Comparison of ENCODE assay signal across 12 cellular contexts in genomic region chr5:132748522-132749000, GRCh38. TPM values are rescaled to one million over a fixed set of nuclear protein-coding genes. Genes with fewer than 3 reads are reported as not detected.
DNase-seq lines count a peak whose midpoint lies in the region; ATAC-seq, FAIRE-seq and TF ChIP-seq lines count a peak whose summit lies in the region.
"Had no signal": no experiment of that assay in that cellular context is flagged by ENCODE, and none has a peak within 500 bp of the region (broad histone marks: within the 10 kb centered on the region; RNA-seq: fewer than 3 reads in every experiment).

No MANE protein-coding gene starts in this region.

- H3K9me3 Mint-ChIP-seq in CD4-positive, CD25-positive, alpha-beta regulatory T cell: no peaks in the 10 kb centered on the region
- H3K9me3 Mint-ChIP-seq in activated naive CD8-positive, alpha-beta T cell treated with anti-CD3 and anti-CD28 coated beads, Interleukin-2, amount 10 ng/mL, durations not matched to agents 7 days and 5 days: no peaks in the 10 kb centered on the region
- peaks cover 0 to 2% (median 0%) of the 10 kb centered on the region in 7 donors for H3K9me3 Mint-ChIP-seq in naive B cell

- H3K4me3 Mint-ChIP-seq in CD4-positive, CD25-positive, alpha-beta regulatory T cell: peak overlapping the region; percentile 70 to 83 (median 76)
- peak overlapping the region; percentile 64 for H3K4me3 Mint-ChIP-seq in activated naive CD8-positive, alpha-beta T cell treated with anti-CD3 and anti-CD28 coated beads, Interleukin-2, amount 10 ng/mL, durations not matched to agents 7 days and 5 days
- H3K4me3 Mint-ChIP-seq in naive B cell: peak overlapping the region in 7 of 8 donors; percentile 48 to 80 (median 66)

- peaks cover 8 to 32% (median 23%) of the 10 kb centered on the region in 4 donors for H3K4me1 Mint-ChIP-seq in CD4-positive, CD25-positive, alpha-beta regulatory T cell
- peaks cover 41% of the 10 kb centered on the region for H3K4me1 Mint-ChIP-seq in activated naive CD8-positive, alpha-beta T cell treated with anti-CD3 and anti-CD28 coated beads, Interleukin-2, amount 10 ng/mL, durations not matched to agents 7 days and 5 days
- H3K4me1 Mint-ChIP-seq in naive B cell: peaks cover 0 to 2% (median 0%) of the 10 kb centered on the region in 3 donors

- peak overlapping the region; percentile 78 for H3K27ac ChIP-seq in CD4-positive, CD25-positive, alpha-beta regulatory T cell (ENCODE audit: insufficient read depth, low read length, poor library complexity, severe bottlenecking)
- H3K27ac ChIP-seq: BLaER1, cardiac muscle cell, GM23248 had no signal

- POLR2A ChIA-PET in activated naive CD8-positive, alpha-beta T cell treated with anti-CD3 and anti-CD28 coated beads, Interleukin-2, amount 10 ng/mL, durations not matched to agents 7 days and 5 days (lab: Charles Lee): interaction anchor here (2.8 kb wide), 1 partner anchor 11 kb away, joined by 22 read pairs; the partner anchor contains the start of gene KIF3A

- H3K36me3 Mint-ChIP-seq in CD4-positive, CD25-positive, alpha-beta regulatory T cell: peaks cover 10% of the 10 kb centered on the region
- peaks cover 23% of the 10 kb centered on the region for H3K36me3 Mint-ChIP-seq in activated naive CD8-positive, alpha-beta T cell treated with anti-CD3 and anti-CD28 coated beads, Interleukin-2, amount 10 ng/mL, durations not matched to agents 7 days and 5 days
- no peaks in the 10 kb centered on the region for H3K36me3 Mint-ChIP-seq in naive B cell

- H3K9me3 ChIP-seq in CD4-positive, CD25-positive, alpha-beta regulatory T cell (ENCODE audit: control insufficient read depth in 2 of 2, low read length in 2 of 2): no peaks in the 10 kb centered on the region

- no peak overlapping the region for H3K4me3 ChIP-seq in CD4-positive, CD25-positive, alpha-beta regulatory T cell (ENCODE audit: low read depth, low read length)
- H3K4me3 ChIP-seq: BLaER1, GM23248 had no signal

- no peak for TF ChIP-seq POLR2A in H54 (IDR thresholded peaks at IDR 0.05; ENCODE audit: low read depth, low read length)

- ATAC-seq in CD4-positive, CD25-positive, alpha-beta regulatory T cell (ENCODE audit: low read depth in 2 of 2): no peak
- ATAC-seq in activated naive CD8-positive, alpha-beta T cell treated with anti-CD3 and anti-CD28 coated beads, Interleukin-2, amount 10 ng/mL, durations not matched to agents 7 days and 5 days (ENCODE audit: low read depth): no peak
- no peak for ATAC-seq in naive B cell (ENCODE audit: low read depth in 2 of 2)

- H3K4me1 ChIP-seq in CD4-positive, CD25-positive, alpha-beta regulatory T cell (ENCODE audit: control insufficient read depth, insufficient read depth, low read length, poor library complexity, severe bottlenecking): peaks cover 14% of the 10 kb centered on the region
- H3K4me1 ChIP-seq: BLaER1 had no signal

- FAIRE-seq in H54 (lab: Jason Lieb, UNC): no peak

- H3K36me3 ChIP-seq in CD4-positive, CD25-positive, alpha-beta regulatory T cell (ENCODE audit: control insufficient read depth, insufficient read depth, low read length): no peaks in the 10 kb centered on the region
- H3K36me3 ChIP-seq: cardiac muscle cell had no signal

- in situ Hi-C loops in GM13977 (cut with MboI; ENCODE audit: low pct_unique_long_range_greater_than_20kb, low sequenced_read_pairs, unreplicated experiment): no loop called here

- no peak for TF ChIP-seq CTCF in GM13977 (IDR thresholded peaks at IDR 0.05; ENCODE audit: extremely low read depth, insufficient read depth, missing control alignments)

- no peaks in the 10 kb centered on the region for H3K27me3 ChIP-seq in CD4-positive, CD25-positive, alpha-beta regulatory T cell (ENCODE audit: control insufficient read depth, insufficient read depth, low read length)

- DNase-seq in CD4-positive, CD25-positive, alpha-beta regulatory T cell: no peak
- DNase-seq in GM13977 (ENCODE audit: low spot score) (peak; percentile 18), naive B cell (no peak), RPMI8226 (no peak), NCI-H2171 treated with DMSO at 0.1 percent for 48 hours (lab: John Stamatoyannopoulos, UW) (no peak), H54 (ENCODE audit: insufficient read length, low spot score) (no peak)
- DNase-seq in activated naive CD8-positive, alpha-beta T cell treated with anti-CD3 and anti-CD28 coated beads, Interleukin-2, amount 10 ng/mL, durations not matched to agents 7 days and 5 days: no peak
- DNase-seq: GM23248, left cardiac atrium had no signal

- H3K27me3 Mint-ChIP-seq in CD4-positive, CD25-positive, alpha-beta regulatory T cell: peaks cover 6% of the 10 kb centered on the region
- H3K27me3 Mint-ChIP-seq in activated naive CD8-positive, alpha-beta T cell treated with anti-CD3 and anti-CD28 coated beads, Interleukin-2, amount 10 ng/mL, durations not matched to agents 7 days and 5 days: peaks cover 11% of the 10 kb centered on the region
- H3K27me3 Mint-ChIP-seq in naive B cell: peaks cover 31 to 42% (median 41%) of the 10 kb centered on the region in 3 donors

- peak overlapping the region in 1 of 3 donors; percentile 86 for H3K27ac Mint-ChIP-seq in CD4-positive, CD25-positive, alpha-beta regulatory T cell
- H3K27ac Mint-ChIP-seq in activated naive CD8-positive, alpha-beta T cell treated with anti-CD3 and anti-CD28 coated beads, Interleukin-2, amount 10 ng/mL, durations not matched to agents 7 days and 5 days: peak overlapping the region; percentile 16
- no peak overlapping the region for H3K27ac Mint-ChIP-seq in naive B cell

RNA-seq across cellular contexts. Expression of gene CCNI2, which starts 1.3 kb away (rescaled TPM):
- total RNA-seq in CD4-positive, CD25-positive, alpha-beta regulatory T cell: 9.2 TPM
- 1 to 10 TPM; 2.1 to 2.8 (median 2.6) TPM for polyA plus RNA-seq in CD4-positive, CD25-positive, alpha-beta regulatory T cell
- total RNA-seq in activated naive CD8-positive, alpha-beta T cell treated with anti-CD3 and anti-CD28 coated beads, Interleukin-2, amount 10 ng/mL, durations not matched to agents 7 days and 5 days: 10 to 100 TPM in 1 of 2 experiments, 1 to 10 TPM in 1; 8.9 to 12.4 TPM
- not detected for polyA plus RNA-seq in naive B cell (ENCODE audit: low read depth in 6 of 6)
- total RNA-seq: cardiac muscle cell, GM23248, left cardiac atrium, M059J had no signal

RNA-seq across cellular contexts. Expression of gene KIF3A, which starts 11.2 kb away (rescaled TPM):
- 12.5 TPM for total RNA-seq in CD4-positive, CD25-positive, alpha-beta regulatory T cell
- 10 to 100 TPM in 3 of 4 donors, 1 to 10 TPM in 1; 9.9 to 13.2 (median 11.6) TPM for polyA plus RNA-seq in CD4-positive, CD25-positive, alpha-beta regulatory T cell
- 10 to 100 TPM; 16.8 to 19.3 TPM for total RNA-seq in activated naive CD8-positive, alpha-beta T cell treated with anti-CD3 and anti-CD28 coated beads, Interleukin-2, amount 10 ng/mL, durations not matched to agents 7 days and 5 days
- 10 to 100 TPM in 1 of 6 donors, 1 to 10 TPM in 5; 4.3 to 10.2 (median 7.3) TPM for polyA plus RNA-seq in naive B cell (ENCODE audit: low read depth in 6 of 6)

RNA-seq across cellular contexts. Expression of gene SEPTIN8, which starts 28.5 kb away (rescaled TPM):
- total RNA-seq in CD4-positive, CD25-positive, alpha-beta regulatory T cell: 12.4 TPM
- 1 to 10 TPM in 2 of 4 donors, under 1 TPM in 2; 0.46 to 1.5 (median 0.99) TPM for polyA plus RNA-seq in CD4-positive, CD25-positive, alpha-beta regulatory T cell
- 10 to 100 TPM; 39.2 to 40.4 TPM for total RNA-seq in activated naive CD8-positive, alpha-beta T cell treated with anti-CD3 and anti-CD28 coated beads, Interleukin-2, amount 10 ng/mL, durations not matched to agents 7 days and 5 days
- polyA plus RNA-seq in naive B cell (ENCODE audit: low read depth in 6 of 6): under 1 TPM in 4 of 6 donors, not detected in 2; 0.11 to 0.27 (median 0.22) TPM
